In genomic region chr15:91268510-91268909, GRCh38 we compare ENCODE assay signal across 11 cellular contexts.
A peak's percentile ranks its signal among the peaks of the same experiment; 100 is the strongest.
DNase-seq lines count a peak whose midpoint lies in the region; ATAC-seq, FAIRE-seq and TF ChIP-seq lines count a peak whose summit lies in the region.
"Had no signal": no experiment of that assay in that cellular context is flagged by ENCODE, and none has a peak within 500 bp of the region (broad histone marks: within the 10 kb centered on the region; RNA-seq: fewer than 3 reads in every experiment).

No MANE protein-coding gene starts in this region.

- no peaks in the 10 kb centered on the region for H3K4me1 Mint-ChIP-seq in astrocyte (ENCODE audit: low read depth, unreplicated experiment)
- no peaks in the 10 kb centered on the region for H3K4me1 Mint-ChIP-seq in progenitor cell of endocrine pancreas (ENCODE audit: low read depth)
- H3K4me1 Mint-ChIP-seq in CD8-positive, alpha-beta memory T cell, result peaks cover 4 to 9% (median 7%) of the 10 kb centered on the region in 3 donors

- peaks cover 32% of the 10 kb centered on the region for H3K27me3 Mint-ChIP-seq in astrocyte (ENCODE audit: low read depth, unreplicated experiment)
- H3K27me3 Mint-ChIP-seq in progenitor cell of endocrine pancreas, result peaks cover 47% of the 10 kb centered on the region
- peaks cover 24 to 30% of the 10 kb centered on the region in 2 donors for H3K27me3 Mint-ChIP-seq in CD8-positive, alpha-beta memory T cell

- no peaks in the 10 kb centered on the region for H3K79me2 ChIP-seq in KMS-11 (ENCODE audit: insufficient read depth, low read depth)
- H3K79me2 ChIP-seq in astrocyte (ENCODE audit: insufficient read depth, low read length), result no peaks in the 10 kb centered on the region

- no peak for ATAC-seq in GM19455 (IDR thresholded peaks at IDR 0.05; ENCODE audit: unreplicated experiment)
- ATAC-seq: Right ventricle myocardium inferior had no signal

- H3K4me2 ChIP-seq in KMS-11 (no peak overlapping the region), astrocyte (ENCODE audit: low read length) (no peak overlapping the region)

- H3K9ac ChIP-seq in KMS-11, result no peak overlapping the region
- H3K9ac ChIP-seq in astrocyte (ENCODE audit: low read length), result no peak overlapping the region

- H3K27ac ChIP-seq in KMS-11, result no peak overlapping the region
- no peak overlapping the region for H3K27ac ChIP-seq in astrocyte (ENCODE audit: low read depth, low read length)
- H3K27ac ChIP-seq in CD8-positive, alpha-beta memory T cell (ENCODE audit: low read depth, low read length), result no peak overlapping the region
- no peak overlapping the region for H3K27ac ChIP-seq in Peyer's patch
- H3K27ac ChIP-seq: coronary artery had no signal

- CTCF ChIA-PET in CD8-positive, alpha-beta memory T cell (lab: Charles Lee), result no interaction called here

- H3K4me3 ChIP-seq in KMS-11 (IDR thresholded peaks at IDR 0.05; ENCODE audit: insufficient read depth, low read depth, low read length), result no peak overlapping the region
- no peak overlapping the region for H3K4me3 ChIP-seq in astrocyte (ENCODE audit: insufficient read depth, low read depth, low read length)
- H3K4me3 ChIP-seq in CD8-positive, alpha-beta memory T cell (ENCODE audit: low read length), result no peak overlapping the region
- no peak overlapping the region for H3K4me3 ChIP-seq in Peyer's patch
- H3K4me3 ChIP-seq: coronary artery had no signal

- no peaks in the 10 kb centered on the region for H3K27me3 ChIP-seq in KMS-11 (ENCODE audit: insufficient read depth, low read depth)
- H3K27me3 ChIP-seq in astrocyte (ENCODE audit: insufficient read depth, low read length), result no peaks in the 10 kb centered on the region
- H3K27me3 ChIP-seq in CD8-positive, alpha-beta memory T cell (ENCODE audit: insufficient read depth, low read length, poor library complexity, severe bottlenecking), result peaks cover 4% of the 10 kb centered on the region
- no peaks in the 10 kb centered on the region for H3K27me3 ChIP-seq in Peyer's patch

- H3K36me3 Mint-ChIP-seq in astrocyte (ENCODE audit: low read depth, unreplicated experiment), result no peaks in the 10 kb centered on the region
- H3K36me3 Mint-ChIP-seq in progenitor cell of endocrine pancreas (ENCODE audit: insufficient read depth), result no peaks in the 10 kb centered on the region
- H3K36me3 Mint-ChIP-seq in CD8-positive, alpha-beta memory T cell, result no peaks in the 10 kb centered on the region

- TF ChIP-seq CTCF in KMS-11 (conservative IDR thresholded peaks at IDR 0.05; ENCODE audit: low read depth, low read length) (peak; percentile 57; the same call in 1 of the 2 replicates), astrocyte (IDR thresholded peaks at IDR 0.05; ENCODE audit: insufficient read depth, low read depth, low read length) (peak; percentile 24), progenitor cell of endocrine pancreas (IDR thresholded peaks at IDR 0.05; ENCODE audit: unreplicated experiment) (peak; percentile 38), Peyer's patch (IDR thresholded peaks at IDR 0.05) (no peak)

- H2AFZ ChIP-seq in KMS-11 (ENCODE audit: low read depth) (no peak overlapping the region), astrocyte (ENCODE audit: low read depth, low read length) (no peak overlapping the region)

- H3K4me1 ChIP-seq in KMS-11 (ENCODE audit: low read depth, poor library complexity, severe bottlenecking) (peaks cover 8% of the 10 kb centered on the region), astrocyte (ENCODE audit: insufficient read depth, low read length) (no peaks in the 10 kb centered on the region), Peyer's patch (no peaks in the 10 kb centered on the region)
- peaks cover 5% of the 10 kb centered on the region for H3K4me1 ChIP-seq in CD8-positive, alpha-beta memory T cell (ENCODE audit: insufficient read depth, low read length)

- DNase-seq in activated CD4-positive, alpha-beta T cell treated with anti-CD3 and anti-CD28 coated beads for 48 hours, result peak; percentile 43
- DNase-seq in activated CD4-positive, alpha-beta T cell treated with anti-CD3 and anti-CD28 coated beads for 4 hours, result no peak
- DNase-seq in astrocyte (ENCODE audit: low read depth), result no peak
- DNase-seq in progenitor cell of endocrine pancreas (ENCODE audit: low spot score, unreplicated experiment), result no peak
- no peak for DNase-seq in CD8-positive, alpha-beta memory T cell
- DNase-seq in Peyer's patch, result no peak

- POLR2A ChIA-PET in CD8-positive, alpha-beta memory T cell (lab: Charles Lee), result no interaction called here

- H3K9me3 ChIP-seq in astrocyte (ENCODE audit: insufficient read depth, low read depth, low read length) (no peaks in the 10 kb centered on the region), Peyer's patch (no peaks in the 10 kb centered on the region)
- H3K9me3 ChIP-seq in CD8-positive, alpha-beta memory T cell (ENCODE audit: low read length), result no peaks in the 10 kb centered on the region

- H4K20me1 ChIP-seq in KMS-11 (ENCODE audit: insufficient read depth), result no peaks in the 10 kb centered on the region
- H4K20me1 ChIP-seq in astrocyte (ENCODE audit: insufficient read depth, low read length), result no peaks in the 10 kb centered on the region

- no peaks in the 10 kb centered on the region for H3K9me3 Mint-ChIP-seq in astrocyte (ENCODE audit: unreplicated experiment)
- H3K9me3 Mint-ChIP-seq in progenitor cell of endocrine pancreas (ENCODE audit: low read depth), result no peaks in the 10 kb centered on the region
- no peaks in the 10 kb centered on the region for H3K9me3 Mint-ChIP-seq in CD8-positive, alpha-beta memory T cell

- H3K27ac Mint-ChIP-seq in astrocyte (ENCODE audit: unreplicated experiment) (no peak overlapping the region), progenitor cell of endocrine pancreas (no peak overlapping the region)
- H3K27ac Mint-ChIP-seq in CD8-positive, alpha-beta memory T cell, result no peak overlapping the region
- H3K27ac Mint-ChIP-seq: B cell had no signal

- no peak for TF ChIP-seq POLR2A in Peyer's patch (IDR thresholded peaks at IDR 0.05)

- FAIRE-seq in astrocyte (lab: Jason Lieb, UNC), result no peak

- no peaks in the 10 kb centered on the region for H3K36me3 ChIP-seq in KMS-11 (ENCODE audit: insufficient read depth)
- no peaks in the 10 kb centered on the region for H3K36me3 ChIP-seq in astrocyte (ENCODE audit: insufficient read depth, low read length)
- no peaks in the 10 kb centered on the region for H3K36me3 ChIP-seq in CD8-positive, alpha-beta memory T cell (ENCODE audit: insufficient read depth, low read length)
- no peaks in the 10 kb centered on the region for H3K36me3 ChIP-seq in Peyer's patch

- H3K4me3 Mint-ChIP-seq in astrocyte (ENCODE audit: unreplicated experiment) (no peak overlapping the region), progenitor cell of endocrine pancreas (ENCODE audit: low read depth) (no peak overlapping the region)
- H3K4me3 Mint-ChIP-seq in CD8-positive, alpha-beta memory T cell, result no peak overlapping the region
- H3K4me3 Mint-ChIP-seq: B cell had no signal

Comparison
In these comparisons a context has a peak if more than half of its experiments do, and no peak if none do; other contexts are left out.
1. CTCF ChIP-seq: peak in KMS-11 (single experiment), astrocyte (single experiment) and progenitor cell of endocrine pancreas (single experiment); none in Peyer's patch (0 of 6).